In the genomic region with DNA sequence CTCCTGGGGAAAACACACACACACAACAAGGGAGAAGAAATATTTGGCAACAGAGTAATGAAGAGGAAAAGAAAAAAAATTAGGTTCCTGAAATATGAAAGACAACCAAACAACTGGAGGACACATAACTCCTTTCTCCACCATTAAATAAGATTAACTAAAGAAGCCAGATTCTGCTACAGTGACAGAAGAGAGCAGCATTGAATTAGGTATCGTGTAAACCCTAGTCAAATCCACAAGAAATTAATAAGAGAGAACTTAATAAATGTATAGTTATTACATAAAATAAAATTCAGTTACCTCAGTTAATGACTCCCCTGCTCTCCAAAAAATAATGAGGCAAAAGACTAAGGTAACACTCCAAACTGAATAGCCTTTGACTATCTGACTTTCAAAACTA, we compare ENCODE assay signal across 10 cellular contexts.
DNase-seq lines count a peak whose midpoint lies in the region; ATAC-seq, FAIRE-seq and TF ChIP-seq lines count a peak whose summit lies in the region.
"Had no signal": no experiment of that assay in that cellular context is flagged by ENCODE, and none has a peak within 500 bp of the region (broad histone marks: within the 10 kb centered on the region; RNA-seq: fewer than 3 reads in every experiment).

No MANE protein-coding gene starts in this region.

- H4K8ac ChIP-seq in mesendoderm (ENCODE audit: low read depth, low read length): no peak overlapping the region

- H3K4me3 ChIP-seq in brain microvascular endothelial cell (ENCODE audit: low read depth, low read length): no peak overlapping the region
- no peak overlapping the region for H3K4me3 ChIP-seq in mesendoderm (ENCODE audit: low read length)
- H3K4me3 ChIP-seq in pancreas: no peak overlapping the region
- H3K4me3 ChIP-seq: SK-N-MC had no signal

- H3K79me2 ChIP-seq in mesendoderm (ENCODE audit: control insufficient read depth, insufficient read depth, low read length): no peaks in the 10 kb centered on the region

- no peak overlapping the region for H3K27ac Mint-ChIP-seq in activated naive CD4-positive, alpha-beta T cell treated with anti-CD3 and anti-CD28 coated beads, Interleukin-2, amount 10 ng/mL, durations not matched to agents 7 days and 5 days
- H3K27ac Mint-ChIP-seq: activated naive CD8-positive, alpha-beta T cell treated with anti-CD3 and anti-CD28 coated beads, Interleukin-2, amount 10 ng/mL, durations not matched to agents 7 days and 5 days had no signal

- peaks cover 3% of the 10 kb centered on the region for H3K4me1 Mint-ChIP-seq in activated naive CD4-positive, alpha-beta T cell treated with anti-CD3 and anti-CD28 coated beads, Interleukin-2, amount 10 ng/mL, durations not matched to agents 7 days and 5 days

- H3K4me2 ChIP-seq in mesendoderm (ENCODE audit: low read length): no peak overlapping the region

- H4K5ac ChIP-seq in mesendoderm (ENCODE audit: low read length): no peak overlapping the region

- no peak overlapping the region for H3K27ac ChIP-seq in brain microvascular endothelial cell
- no peak overlapping the region for H3K27ac ChIP-seq in mesendoderm (ENCODE audit: low read depth, low read length)
- no peak overlapping the region for H3K27ac ChIP-seq in pancreas
- H3K27ac ChIP-seq: SK-N-MC had no signal

- no peaks in the 10 kb centered on the region for H3K4me1 ChIP-seq in mesendoderm (ENCODE audit: control insufficient read depth, low read depth, low read length)
- no peaks in the 10 kb centered on the region for H3K4me1 ChIP-seq in pancreas

- no peak for FAIRE-seq in pancreas (lab: Jason Lieb, UNC)

- intact Hi-C loops in pancreas (cut with DNase I): no loop called here

- no peak overlapping the region for H3K4me3 Mint-ChIP-seq in activated naive CD4-positive, alpha-beta T cell treated with anti-CD3 and anti-CD28 coated beads, Interleukin-2, amount 10 ng/mL, durations not matched to agents 7 days and 5 days
- H3K4me3 Mint-ChIP-seq: activated naive CD8-positive, alpha-beta T cell treated with anti-CD3 and anti-CD28 coated beads, Interleukin-2, amount 10 ng/mL, durations not matched to agents 7 days and 5 days had no signal

- H3K9ac ChIP-seq in mesendoderm (ENCODE audit: low read length): no peak overlapping the region

- H3K79me1 ChIP-seq in mesendoderm (ENCODE audit: low read length): no peaks in the 10 kb centered on the region

- H3K9me3 Mint-ChIP-seq in activated naive CD4-positive, alpha-beta T cell treated with anti-CD3 and anti-CD28 coated beads, Interleukin-2, amount 10 ng/mL, durations not matched to agents 7 days and 5 days: peaks cover 4% of the 10 kb centered on the region

- no peak overlapping the region for H3K4ac ChIP-seq in mesendoderm (ENCODE audit: low read depth, low read length)

- WGBS in mesendoderm (ENCODE audit: extremely low coverage, insufficient coverage, low lambda C conversion rate): no CpG with 5 or more reads among the region's 1 CpG
- 79 to 90% methylated on average over 1 of the region's 1 CpG for WGBS in pancreas, 2 donors

- peak; percentile 56 for DNase-seq in ELR (ENCODE audit: low read depth)
- peak; percentile 11 for DNase-seq in NAMALWA (ENCODE audit: low spot score)
- no peak for DNase-seq in brain microvascular endothelial cell
- DNase-seq in mesendoderm: peak; percentile 37
- no peak for DNase-seq in pancreas
- DNase-seq in activated naive CD4-positive, alpha-beta T cell treated with anti-CD3 and anti-CD28 coated beads, Interleukin-2, amount 10 ng/mL, durations not matched to agents 7 days and 5 days: no peak
- DNase-seq in globus pallidus (ENCODE audit: low spot score): no peak
- DNase-seq in stimulated activated CD4-positive, alpha-beta T cell treated with anti-CD3 and anti-CD28 coated beads, Interleukin-4, amount 100 ng/mL, for 1 hour: no peak
- DNase-seq: activated naive CD8-positive, alpha-beta T cell treated with anti-CD3 and anti-CD28 coated beads, Interleukin-2, amount 10 ng/mL, durations not matched to agents 7 days and 5 days had no signal

- no peak overlapping the region for H2BK120ac ChIP-seq in mesendoderm (ENCODE audit: low read depth, low read length)

- H2AK5ac ChIP-seq in mesendoderm (ENCODE audit: low read length): no peak overlapping the region

- no peak overlapping the region for H3K18ac ChIP-seq in mesendoderm (ENCODE audit: low read length)

- no peak overlapping the region for H3K23ac ChIP-seq in mesendoderm (ENCODE audit: low read length)

- H3K36me3 Mint-ChIP-seq in activated naive CD4-positive, alpha-beta T cell treated with anti-CD3 and anti-CD28 coated beads, Interleukin-2, amount 10 ng/mL, durations not matched to agents 7 days and 5 days: no peaks in the 10 kb centered on the region
- H3K36me3 Mint-ChIP-seq: activated naive CD8-positive, alpha-beta T cell treated with anti-CD3 and anti-CD28 coated beads, Interleukin-2, amount 10 ng/mL, durations not matched to agents 7 days and 5 days had no signal

- no peak for ATAC-seq in pancreas

- in situ Hi-C loops in brain microvascular endothelial cell (cut with HindIII; ENCODE audit: low pct_ligation_motif_present, low sequenced_read_pairs): no loop called here

- no peak overlapping the region for H3K56ac ChIP-seq in mesendoderm (ENCODE audit: low read length)

- CTCF ChIA-PET in activated naive CD4-positive, alpha-beta T cell treated with anti-CD3 and anti-CD28 coated beads, Interleukin-2, amount 10 ng/mL, durations not matched to agents 7 days and 5 days (lab: Charles Lee): no interaction called here

- H3K9me3 ChIP-seq in pancreas: no peaks in the 10 kb centered on the region

- H2BK5ac ChIP-seq in mesendoderm (ENCODE audit: low read length): no peak overlapping the region

- H3K36me3 ChIP-seq in brain microvascular endothelial cell (replicated peaks) (no peaks in the 10 kb centered on the region), mesendoderm (ENCODE audit: control insufficient read depth, insufficient read depth, low read length) (no peaks in the 10 kb centered on the region), pancreas (no peaks in the 10 kb centered on the region)

- no peaks in the 10 kb centered on the region for H3K27me3 Mint-ChIP-seq in activated naive CD4-positive, alpha-beta T cell treated with anti-CD3 and anti-CD28 coated beads, Interleukin-2, amount 10 ng/mL, durations not matched to agents 7 days and 5 days
- H3K27me3 Mint-ChIP-seq: activated naive CD8-positive, alpha-beta T cell treated with anti-CD3 and anti-CD28 coated beads, Interleukin-2, amount 10 ng/mL, durations not matched to agents 7 days and 5 days had no signal

- H3K27me3 ChIP-seq in brain microvascular endothelial cell (replicated peaks) (no peaks in the 10 kb centered on the region), mesendoderm (ENCODE audit: insufficient read depth, low read length, poor library complexity) (no peaks in the 10 kb centered on the region), pancreas (no peaks in the 10 kb centered on the region)

- peak; percentile 38 for TF ChIP-seq CTCF in brain microvascular endothelial cell (IDR thresholded peaks at IDR 0.05; ENCODE audit: low read depth, low read length, missing control alignments)
- no peak for TF ChIP-seq CTCF in pancreas (IDR thresholded peaks at IDR 0.05)

- no peak overlapping the region for H2BK15ac ChIP-seq in mesendoderm (replicated peaks; ENCODE audit: low read depth)

Comparison
In these comparisons a context has a peak if more than half of its experiments do, and no peak if none do; other contexts are left out.
1. DNase-seq: peak in ELR (single experiment), NAMALWA (single experiment) and mesendoderm (single experiment); none in brain microvascular endothelial cell (single experiment), pancreas (0 of 6), activated naive CD4-positive, alpha-beta T cell treated with anti-CD3 and anti-CD28 coated beads, Interleukin-2, amount 10 ng/mL, durations not matched to agents 7 days and 5 days (single experiment), globus pallidus (single experiment) and stimulated activated CD4-positive, alpha-beta T cell treated with anti-CD3 and anti-CD28 coated beads, Interleukin-4, amount 100 ng/mL, for 1 hour (single experiment).